In genomic region chr1:69433073-69433472, GRCh38 we compare ENCODE assay signal across 28 cellular contexts.
"Had no signal": no experiment of that assay in that cellular context is flagged by ENCODE, and none has a peak within 500 bp of the region (broad histone marks: within the 10 kb centered on the region; RNA-seq: fewer than 3 reads in every experiment).

No MANE protein-coding gene starts in this region.

- H3K27ac Mint-ChIP-seq: activated B cell treated with CpG ODN at 0.5 μM for 24 hours; activated CD4-positive, alpha-beta T cell treated with anti-CD3 and anti-CD28 coated beads for 36 hours; activated naive CD4-positive, alpha-beta T cell treated with anti-CD3 and anti-CD28 coated beads, Interleukin-2, amount 50 U/mL, for 72 hours; activated T-cell treated with anti-CD3 and anti-CD28 coated beads, Interleukin-2, amount 50 U/mL, for 24 hours; activated T-helper 17 cell treated with anti-CD3 and anti-CD28 coated beads, Interleukin-2, amount 50 U/mL, for 72 hours; endodermal cell; immature natural killer cell; mesothelial cell of epicardium; naive thymus-derived CD8-positive, alpha-beta T cell had no signal

- H3K27me3 Mint-ChIP-seq: activated B cell treated with CpG ODN at 0.5 μM for 24 hours; activated CD4-positive, alpha-beta T cell treated with anti-CD3 and anti-CD28 coated beads for 36 hours; activated T-cell treated with anti-CD3 and anti-CD28 coated beads, Interleukin-2, amount 50 U/mL, for 24 hours; activated T-helper 17 cell treated with anti-CD3 and anti-CD28 coated beads, Interleukin-2, amount 50 U/mL, for 72 hours; naive thymus-derived CD8-positive, alpha-beta T cell had no signal

- H3K9me3 ChIP-seq: left lung, pancreas, psoas muscle, upper lobe of left lung had no signal

- H3K36me3 ChIP-seq: left lung, pancreas, upper lobe of left lung had no signal

- ATAC-seq: activated CD4-positive, alpha-beta T cell treated with anti-CD3 and anti-CD28 coated beads for 36 hours; activated naive CD4-positive, alpha-beta T cell treated with anti-CD3 and anti-CD28 coated beads, Interleukin-2, amount 50 U/mL, for 72 hours; activated T-helper 17 cell treated with anti-CD3 and anti-CD28 coated beads, Interleukin-2, amount 50 U/mL, for 72 hours; left lung; naive thymus-derived CD8-positive, alpha-beta T cell; pancreas; psoas muscle; right cardiac atrium had no signal

- H3K27ac ChIP-seq: hepatocyte, left lung, pancreas, psoas muscle, upper lobe of left lung had no signal

- H3K4me3 ChIP-seq: hepatocyte, left lung, lung, pancreas, psoas muscle, upper lobe of left lung had no signal

- H3K4me3 Mint-ChIP-seq: activated B cell treated with CpG ODN at 0.5 μM for 24 hours; activated CD4-positive, alpha-beta T cell treated with anti-CD3 and anti-CD28 coated beads for 36 hours; activated T-cell treated with anti-CD3 and anti-CD28 coated beads, Interleukin-2, amount 50 U/mL, for 24 hours; activated T-helper 17 cell treated with anti-CD3 and anti-CD28 coated beads, Interleukin-2, amount 50 U/mL, for 72 hours; endodermal cell; immature natural killer cell; mesothelial cell of epicardium; naive thymus-derived CD8-positive, alpha-beta T cell had no signal

- H3K9me3 Mint-ChIP-seq: activated T-cell treated with anti-CD3 and anti-CD28 coated beads, Interleukin-2, amount 50 U/mL, for 24 hours; endodermal cell; mesothelial cell of epicardium had no signal

- DNase-seq: activated B cell treated with CpG ODN at 0.5 μM for 24 hours; activated CD4-positive, alpha-beta T cell treated with anti-CD3 and anti-CD28 coated beads for 36 hours; activated CD4-positive, alpha-beta T cell treated with anti-CD3 and anti-CD28 coated beads, Interleukin-2, amount 50 U/mL, for 4 hours; activated CD8-positive, alpha-beta memory T cell treated with anti-CD3 and anti-CD28 coated beads for 24 hours; activated CD8-positive, alpha-beta memory T cell treated with anti-CD3 and anti-CD28 coated beads, Interleukin-2, amount 50 U/mL, for 4 hours; activated T-cell treated with anti-CD3 and anti-CD28 coated beads, Interleukin-2, amount 50 U/mL, for 24 hours; aorta; cerebellar nuclear complex; cortex of kidney; endodermal cell; foreskin fibroblast; glutamatergic neuron; immature natural killer cell; kidney glomerular epithelial cell; left lung; naive thymus-derived CD8-positive, alpha-beta T cell; pancreas; psoas muscle; right cardiac atrium; stimulated activated CD4-positive, alpha-beta T cell treated with anti-CD3 and anti-CD28 coated beads, Interleukin-4, amount 100 ng/mL, for 24 hours; stimulated activated naive CD4-positive, alpha-beta T cell treated with Interleukin-2 at 50 U/mL for 16 hours; T-helper 9 cell; upper lobe of left lung had no signal

- H3K36me3 Mint-ChIP-seq: activated naive CD4-positive, alpha-beta T cell treated with anti-CD3 and anti-CD28 coated beads, Interleukin-2, amount 50 U/mL, for 72 hours; immature natural killer cell; mesothelial cell of epicardium; naive thymus-derived CD8-positive, alpha-beta T cell had no signal

- H3K4me1 Mint-ChIP-seq: activated B cell treated with CpG ODN at 0.5 μM for 24 hours; activated CD4-positive, alpha-beta T cell treated with anti-CD3 and anti-CD28 coated beads for 36 hours; activated T-helper 17 cell treated with anti-CD3 and anti-CD28 coated beads, Interleukin-2, amount 50 U/mL, for 72 hours; endodermal cell; immature natural killer cell; mesothelial cell of epicardium; naive thymus-derived CD8-positive, alpha-beta T cell had no signal

- H3K4me1 ChIP-seq: left lung, pancreas, psoas muscle, upper lobe of left lung had no signal

- H3K27me3 ChIP-seq: hepatocyte, left lung, pancreas, upper lobe of left lung had no signal
